In genomic region chr2:182360012-182360662, GRCh38 we compare ENCODE assay signal across 16 cellular contexts.
DNase-seq lines count a peak whose midpoint lies in the region; ATAC-seq and TF ChIP-seq lines count a peak whose summit lies in the region.
"Had no signal": no experiment of that assay in that cellular context is flagged by ENCODE, and none has a peak within 500 bp of the region (broad histone marks: within the 10 kb centered on the region; RNA-seq: fewer than 3 reads in every experiment).

No MANE protein-coding gene starts in this region.

- H3K27ac ChIP-seq in esophagus squamous epithelium, result peak overlapping the region; percentile 8 to 74 (median 62)
- peak overlapping the region in 1 of 2 donors; percentile 63 for H3K27ac ChIP-seq in left lung
- H3K27ac ChIP-seq in tibial artery, result peak overlapping the region; percentile 71 to 75
- H3K27ac ChIP-seq: neutrophil had no signal

- H3K9me3 ChIP-seq in esophagus squamous epithelium, result no peaks in the 10 kb centered on the region
- no peaks in the 10 kb centered on the region for H3K9me3 ChIP-seq in left lung
- H3K9me3 ChIP-seq in tibial artery, result no peaks in the 10 kb centered on the region
- H3K9me3 ChIP-seq: neutrophil had no signal

- H3K36me3 ChIP-seq in esophagus squamous epithelium (no peaks in the 10 kb centered on the region), left lung (no peaks in the 10 kb centered on the region), tibial artery (no peaks in the 10 kb centered on the region)
- H3K36me3 ChIP-seq: neutrophil had no signal

- H3K27me3 ChIP-seq in esophagus squamous epithelium (no peaks in the 10 kb centered on the region), left lung (no peaks in the 10 kb centered on the region), tibial artery (no peaks in the 10 kb centered on the region)
- H3K27me3 ChIP-seq: neutrophil had no signal

- H3K4me1 ChIP-seq in esophagus squamous epithelium (peaks cover 0 to 21% (median 3%) of the 10 kb centered on the region in 3 donors), left lung (peaks cover 0 to 6% of the 10 kb centered on the region in 2 donors), tibial artery (peaks cover 0 to 50% (median 2%) of the 10 kb centered on the region in 4 donors)

- WGBS in esophagus squamous epithelium, 2 donors, result 19 to 24% methylated on average over 10 of the region's 10 CpGs

- intact Hi-C loops in esophagus squamous epithelium (cut with DNase I) (no loop called here), left lung (cut with DNase I) (no loop called here), tibial artery (cut with DNase I; ENCODE audit: low total_unique reads) (no loop called here)

- H3K4me3 ChIP-seq in esophagus squamous epithelium (peak overlapping the region in 1 of 4 donors; percentile 11), left lung (no peak overlapping the region), tibial artery (peak overlapping the region; percentile 17 to 24)

- ATAC-seq in left lung (peak; percentile 71), HG02571 (IDR thresholded peaks at IDR 0.05; ENCODE audit: unreplicated experiment) (no peak), HG03097 (IDR thresholded peaks at IDR 0.05; ENCODE audit: low FRiP score, unreplicated experiment) (no peak), GM19397 (IDR thresholded peaks at IDR 0.05; ENCODE audit: unreplicated experiment) (no peak), HG03135 (IDR thresholded peaks at IDR 0.05; ENCODE audit: unreplicated experiment) (no peak)

- DNase-seq in NCI-H460 (ENCODE audit: extremely low read depth, low read depth) (peak; percentile 93), esophagus squamous epithelium (lab: John Stamatoyannopoulos, UW) (no peak), left lung (peak in 1 of 2 donors; percentile 33), tibial artery (peak; percentile 49 to 67)
- DNase-seq: activated CD8-positive, alpha-beta memory T cell treated with anti-CD3 and anti-CD28 coated beads for 24 hours; activated naive CD8-positive, alpha-beta T cell treated with anti-CD3 and anti-CD28 coated beads for 36 hours; effector memory CD4-positive, alpha-beta T cell; KG1; NCI-H2081; stimulated activated CD4-positive, alpha-beta T cell treated with anti-CD3 and anti-CD28 coated beads, Interleukin-2, amount 100 ng/mL, for 24 hours; stimulated activated naive CD4-positive, alpha-beta T cell had no signal

- no peak for TF ChIP-seq POLR2A in esophagus squamous epithelium (IDR thresholded peaks at IDR 0.05)

- TF ChIP-seq CTCF in esophagus squamous epithelium (IDR thresholded peaks at IDR 0.05) (no peak), left lung (IDR thresholded peaks at IDR 0.05) (no peak), tibial artery (IDR thresholded peaks at IDR 0.05) (no peak)

Comparison
In these comparisons a context has a peak if more than half of its experiments do, and no peak if none do; other contexts are left out.
1. H3K4me3 ChIP-seq: peak in tibial artery (2 of 2); none in left lung (0 of 2).